ENCODE assay signal across 18 cellular contexts in the genomic region with DNA sequence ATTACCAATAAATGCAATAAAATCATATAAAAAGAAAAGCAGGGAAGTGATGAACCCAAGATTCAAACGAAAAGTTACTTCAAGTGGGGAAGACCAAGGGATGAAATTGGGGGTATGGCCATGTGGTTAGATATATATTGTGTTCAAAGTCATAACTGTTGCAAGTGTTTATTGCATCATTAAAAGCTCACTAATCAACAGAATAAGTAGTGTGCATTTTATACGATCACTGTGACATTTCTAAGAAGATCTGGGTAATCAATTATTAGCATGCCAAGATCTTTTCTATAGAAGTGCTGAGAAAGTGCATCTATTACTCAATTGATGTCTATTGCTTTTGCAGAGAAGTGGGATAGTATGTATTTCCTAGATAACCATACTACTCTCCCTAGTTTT. TPM values are rescaled to one million over a fixed set of nuclear protein-coding genes. Genes with fewer than 3 reads are reported as not detected.
A peak's percentile ranks its signal among the peaks of the same experiment; 100 is the strongest.
DNase-seq lines count a peak whose midpoint lies in the region; ATAC-seq, FAIRE-seq and TF ChIP-seq lines count a peak whose summit lies in the region.
"Had no signal": no experiment of that assay in that cellular context is flagged by ENCODE, and none has a peak within 500 bp of the region (broad histone marks: within the 10 kb centered on the region; RNA-seq: fewer than 3 reads in every experiment).

No MANE protein-coding gene starts in this region.

- no peak overlapping the region for H2AFZ ChIP-seq in HepG2 (ENCODE audit: low read length)
- no peak overlapping the region for H2AFZ ChIP-seq in astrocyte (ENCODE audit: low read depth, low read length)
- no peak overlapping the region for H2AFZ ChIP-seq in hepatocyte

- POLR2A ChIA-PET in HepG2 (lab: Yijun Ruan, JAX): interaction anchor here (0.7 to 3.4 kb wide), 4 partner anchors 8 to 54 kb away, joined by 3 to 23 read pairs (median 4); a partner anchor contains a TSS

- peak overlapping the region; percentile 26 for H3K4me2 ChIP-seq in HepG2 (ENCODE audit: low read depth, low read length)
- peak overlapping the region; percentile 57 for H3K4me2 ChIP-seq in astrocyte (ENCODE audit: low read length)
- peak overlapping the region; percentile 19 for H3K4me2 ChIP-seq in hepatocyte
- H3K4me2 ChIP-seq: BLaER1 had no signal

- TF ChIP-seq EP300 in HepG2 (IDR thresholded peaks at IDR 0.05; ENCODE audit: low read depth in 2 of 2, low read length in 2 of 2): no peak
- no peak for TF ChIP-seq EP300 in HepG2 (CRISPR knock-in tag; IDR thresholded peaks at IDR 0.05; ENCODE audit: borderline replicate concordance)

- DNase-seq in HepG2 (ENCODE audit: low spot score) (no peak), right lobe of liver (no peak), astrocyte (ENCODE audit: low read depth) (no peak), hepatocyte (ENCODE audit: low spot score) (no peak), type B pancreatic cell (ENCODE audit: extremely low spot score, unreplicated experiment) (no peak), SW 1271 (lab: John Stamatoyannopoulos, UW) (no peak), NCI-H748 treated with DMSO at 0.1 percent for 48 hours (lab: John Stamatoyannopoulos, UW) (no peak)
- no peak for DNase-seq in effector memory CD4-positive, alpha-beta T cell
- DNase-seq: 8988T; CD4-positive, alpha-beta memory T cell; DMS153; DMS79; GDM1; H9 had no signal

- H3K9me3 Mint-ChIP-seq in astrocyte (ENCODE audit: unreplicated experiment) (peaks cover 1% of the 10 kb centered on the region), type B pancreatic cell (peaks cover 4% of the 10 kb centered on the region)
- H3K9me3 Mint-ChIP-seq: CD4-positive, alpha-beta memory T cell; H9 had no signal

- H3K36me3 ChIP-seq in HepG2 (replicated peaks in 1 of 2; ENCODE audit: control insufficient read depth in 1 of 2, insufficient read depth in 2 of 2, low read length in 2 of 2): peaks cover 10 to 35% of the 10 kb centered on the region in 2 experiments
- H3K36me3 ChIP-seq in right lobe of liver: no peaks in the 10 kb centered on the region
- no peaks in the 10 kb centered on the region for H3K36me3 ChIP-seq in astrocyte (ENCODE audit: insufficient read depth, low read length)
- H3K36me3 ChIP-seq in hepatocyte (replicated peaks; ENCODE audit: insufficient read depth, low read depth): no peaks in the 10 kb centered on the region
- no peaks in the 10 kb centered on the region for H3K36me3 ChIP-seq in effector memory CD4-positive, alpha-beta T cell (ENCODE audit: control insufficient read depth, insufficient read depth, low read length)
- H3K36me3 ChIP-seq: BLaER1 had no signal

- peaks cover 69% of the 10 kb centered on the region for H3K4me1 ChIP-seq in HepG2 (ENCODE audit: insufficient read depth, low read length)
- H3K4me1 ChIP-seq in right lobe of liver: no peaks in the 10 kb centered on the region
- H3K4me1 ChIP-seq in astrocyte (ENCODE audit: insufficient read depth, low read length): peaks cover 9% of the 10 kb centered on the region
- peaks cover 16% of the 10 kb centered on the region for H3K4me1 ChIP-seq in hepatocyte (ENCODE audit: insufficient read depth)
- no peaks in the 10 kb centered on the region for H3K4me1 ChIP-seq in effector memory CD4-positive, alpha-beta T cell (ENCODE audit: control insufficient read depth, insufficient read depth, low read length, poor library complexity, severe bottlenecking)
- H3K4me1 ChIP-seq: BLaER1 had no signal

- intact Hi-C loops in HepG2 (cut with micrococcal nuclease; ENCODE audit: unreplicated experiment): loop anchor here (1.0 to 5.0 kb wide), 3 partner anchors 9 to 69 kb away; no protein-coding TSS in a partner anchor
- intact Hi-C loops in right lobe of liver (cut with DNase I): no loop called here

- H3K27ac ChIP-seq in HepG2 (ENCODE audit: extremely low read length, insufficient read depth, low read length) (peak overlapping the region; percentile 50), right lobe of liver (no peak overlapping the region), astrocyte (ENCODE audit: low read depth, low read length) (no peak overlapping the region), hepatocyte (peak overlapping the region; percentile 35)
- H3K27ac ChIP-seq in effector memory CD4-positive, alpha-beta T cell (ENCODE audit: insufficient read depth, low read length, poor library complexity, severe bottlenecking): no peak overlapping the region
- H3K27ac ChIP-seq: BLaER1 had no signal

- H3K9me2 ChIP-seq in hepatocyte (replicated peaks; ENCODE audit: insufficient read depth): no peaks in the 10 kb centered on the region

- H3K27me3 Mint-ChIP-seq in astrocyte (ENCODE audit: low read depth, unreplicated experiment) (no peaks in the 10 kb centered on the region), type B pancreatic cell (no peaks in the 10 kb centered on the region)

- H3K9me3 ChIP-seq in HepG2 (ENCODE audit: low read length) (no peaks in the 10 kb centered on the region), right lobe of liver (no peaks in the 10 kb centered on the region), astrocyte (ENCODE audit: insufficient read depth, low read depth, low read length) (no peaks in the 10 kb centered on the region), hepatocyte (ENCODE audit: low read depth) (no peaks in the 10 kb centered on the region)
- H3K9me3 ChIP-seq in effector memory CD4-positive, alpha-beta T cell (ENCODE audit: control insufficient read depth, low read length): no peaks in the 10 kb centered on the region
- H3K9me3 ChIP-seq: BLaER1 had no signal

- H3K4me3 Mint-ChIP-seq in astrocyte (ENCODE audit: unreplicated experiment) (no peak overlapping the region), type B pancreatic cell (no peak overlapping the region)
- H3K4me3 Mint-ChIP-seq: CD14-positive monocyte; CD4-positive, alpha-beta memory T cell; H9 had no signal

- TF ChIP-seq CTCF in HepG2 (CRISPR knock-in tag; IDR thresholded peaks at IDR 0.05) (no peak), right lobe of liver (IDR thresholded peaks at IDR 0.05) (no peak), astrocyte (IDR thresholded peaks at IDR 0.05; ENCODE audit: insufficient read depth, low read depth, low read length) (no peak), hepatocyte (IDR thresholded peaks at IDR 0.05; ENCODE audit: poor library complexity) (no peak), type B pancreatic cell (conservative IDR thresholded peaks at IDR 0.05) (no peak)

- FAIRE-seq in HepG2 (lab: Jason Lieb, UNC) (no peak), astrocyte (lab: Jason Lieb, UNC) (no peak)
- FAIRE-seq: GM12892, H1 had no signal

- H3K27me3 ChIP-seq in HepG2 (ENCODE audit: control insufficient read depth in 1 of 2, insufficient read depth in 2 of 2, low read length in 2 of 2) (no peaks in the 10 kb centered on the region), right lobe of liver (no peaks in the 10 kb centered on the region), astrocyte (ENCODE audit: insufficient read depth, low read length) (no peaks in the 10 kb centered on the region), hepatocyte (no peaks in the 10 kb centered on the region)
- H3K27me3 ChIP-seq in effector memory CD4-positive, alpha-beta T cell (replicated peaks; ENCODE audit: control insufficient read depth, insufficient read depth, low read length, poor library complexity, severe bottlenecking): no peaks in the 10 kb centered on the region
- H3K27me3 ChIP-seq: BLaER1 had no signal

- peaks cover 31% of the 10 kb centered on the region for H3K79me2 ChIP-seq in HepG2 (ENCODE audit: insufficient read depth, low read length)
- H3K79me2 ChIP-seq in astrocyte (ENCODE audit: insufficient read depth, low read length): no peaks in the 10 kb centered on the region
- no peaks in the 10 kb centered on the region for H3K79me2 ChIP-seq in hepatocyte

- peak overlapping the region; percentile 6; the same call in 1 of the 2 replicates for H3K9ac ChIP-seq in HepG2 (ENCODE audit: insufficient read depth, low read depth, low read length)
- no peak overlapping the region for H3K9ac ChIP-seq in astrocyte (ENCODE audit: low read length)
- H3K9ac ChIP-seq: BLaER1 had no signal

- WGBS in HepG2 (ENCODE audit: low lambda C conversion rate): 94% methylated on average over 2 of the region's 2 CpGs
- WGBS in right lobe of liver (ENCODE audit: insufficient coverage, low coverage, low lambda C conversion rate, missing lambda C conversion rate): 100% methylated on average over 2 of the region's 2 CpGs
- WGBS in hepatocyte (ENCODE audit: low lambda C conversion rate, missing lambda C conversion rate): 90% methylated on average over 2 of the region's 2 CpGs

- H4K20me1 ChIP-seq in HepG2 (ENCODE audit: insufficient read depth, low read length) (no peaks in the 10 kb centered on the region), astrocyte (ENCODE audit: insufficient read depth, low read length) (no peaks in the 10 kb centered on the region), hepatocyte (ENCODE audit: insufficient read depth, poor library complexity, severe bottlenecking) (no peaks in the 10 kb centered on the region)
- H4K20me1 ChIP-seq: BLaER1 had no signal

- H3K4me1 Mint-ChIP-seq in astrocyte (ENCODE audit: low read depth, unreplicated experiment) (peaks cover 12% of the 10 kb centered on the region), type B pancreatic cell (ENCODE audit: unreplicated experiment) (peaks cover 22% of the 10 kb centered on the region)
- H3K4me1 Mint-ChIP-seq: CD14-positive monocyte; CD4-positive, alpha-beta memory T cell had no signal

- no peak for TF ChIP-seq RAD21 in HepG2 (CRISPR knock-in tag; IDR thresholded peaks at IDR 0.05)

- CTCF ChIA-PET in HepG2 (lab: Yijun Ruan, JAX; ENCODE audit: low intra/inter-chr PET ratio, low total read pairs): no interaction called here

- ATAC-seq in HepG2: no peak
- no peak for ATAC-seq in right lobe of liver

- TF ChIP-seq POLR2A in HepG2 (IDR thresholded peaks at IDR 0.05; ENCODE audit: insufficient read depth in 1 of 2, low read depth in 2 of 2, low read length in 2 of 2) (no peak), right lobe of liver (IDR thresholded peaks at IDR 0.05) (no peak)

- H3K36me3 Mint-ChIP-seq in astrocyte (ENCODE audit: low read depth, unreplicated experiment): no peaks in the 10 kb centered on the region
- H3K36me3 Mint-ChIP-seq in type B pancreatic cell: no peaks in the 10 kb centered on the region
- H3K36me3 Mint-ChIP-seq: CD14-positive monocyte; CD4-positive, alpha-beta memory T cell had no signal

- in situ Hi-C loops in HepG2 (cut with HindIII; ENCODE audit: extremely low pct_ligation_motif_present, low pct_unique_long_range_greater_than_20kb): loop anchor here (10.0 kb wide), 1 partner anchor 49 kb away; a partner anchor contains a TSS

- H3K4me3 ChIP-seq in HepG2 (replicated peaks in 1 of 3; ENCODE audit: insufficient read depth in 1 of 3, low read depth in 2 of 3, low read length in 3 of 3) (no peak overlapping the region; a peak in 1 of 6 replicates), right lobe of liver (no peak overlapping the region), astrocyte (ENCODE audit: insufficient read depth, low read depth, low read length) (no peak overlapping the region), hepatocyte (no peak overlapping the region)
- no peak overlapping the region for H3K4me3 ChIP-seq in effector memory CD4-positive, alpha-beta T cell (ENCODE audit: insufficient read depth, low read depth, low read length, poor library complexity, severe bottlenecking)
- H3K4me3 ChIP-seq: BLaER1 had no signal

- BruUV-seq in HepG2 (replicated peaks; lab: Mats Ljungman, UMichigan): no TSS peak

- H3K27ac Mint-ChIP-seq in astrocyte (ENCODE audit: unreplicated experiment) (no peak overlapping the region), type B pancreatic cell (peak overlapping the region; percentile 71)
- H3K27ac Mint-ChIP-seq: CD14-positive monocyte; CD4-positive, alpha-beta memory T cell; H9 had no signal

RNA-seq across cellular contexts. Expression of a gene that starts 52.9 kb away (rescaled TPM):
- total RNA-seq in HepG2 (2016; rRNA removed; fragmentation: Illumina TruSeq; extraction: Trizol): 63.2 and 103 TPM in 2 replicates
- 11.8 and 12.1 TPM in 2 replicates for total RNA-seq in HepG2 (2016; cell fraction: cytosol; rRNA removed; fragmentation: Illumina TruSeq; extraction: Trizol; ENCODE audit: low read depth)
- total RNA-seq in HepG2 (2016; cell fraction: insoluble cytoplasmic fraction; rRNA removed; fragmentation: Illumina TruSeq; extraction: Trizol): 61.2 and 118 TPM in 2 replicates
- 28.5 and 29.9 TPM in 2 replicates for total RNA-seq in HepG2 (2016; cell fraction: membrane; rRNA removed; fragmentation: Illumina TruSeq; extraction: Trizol)
- total RNA-seq in HepG2 (2016; cell fraction: nucleus; rRNA removed; fragmentation: Illumina TruSeq; extraction: Trizol): 32.8 and 35.9 TPM in 2 replicates
- 62.8 and 95.9 TPM in 2 replicates for polyA plus RNA-seq in HepG2 (2011; rRNA removed)
- polyA plus RNA-seq in HepG2 (2011; cell fraction: cytosol; rRNA removed): 80.4 and 85.1 TPM in 2 replicates
- 12.7 TPM in 2 replicates for polyA plus RNA-seq in HepG2 (2011; cell fraction: nucleus; rRNA removed)
- polyA plus RNA-seq in HepG2 (2012): 72.6 and 115 TPM in 2 replicates
- 11.7 and 11.9 TPM in 2 replicates for polyA plus RNA-seq in HepG2 (2016; cell fraction: cytosol; fragmentation: Illumina TruSeq; extraction: Trizol; ENCODE audit: low read depth)
- 147 and 163 TPM in 2 replicates for polyA plus RNA-seq in HepG2 (2016; cell fraction: insoluble cytoplasmic fraction; fragmentation: Illumina TruSeq; extraction: Trizol; ENCODE audit: low read depth)
- polyA plus RNA-seq in HepG2 (2016; cell fraction: membrane; fragmentation: Illumina TruSeq; extraction: Trizol; ENCODE audit: low read depth): 29.7 TPM in 2 replicates
- polyA plus RNA-seq in HepG2 (2016; cell fraction: nucleus; fragmentation: Illumina TruSeq; extraction: Trizol; ENCODE audit: insufficient read depth, low read depth): 39.4 and 45.5 TPM in 2 replicates
- 83.5 TPM in 1 of 2 replicates, not detected in the other for polyA minus RNA-seq in HepG2 (2011; rRNA and poly(A)+ RNA removed; ENCODE audit: low replicate concordance)
- 44.0 and 47.1 TPM in 2 replicates for polyA minus RNA-seq in HepG2 (2011; cell fraction: cytosol; rRNA and poly(A)+ RNA removed)
- polyA minus RNA-seq in HepG2 (2011; cell fraction: nucleus; rRNA and poly(A)+ RNA removed): 39.8 and 52.0 TPM in 2 replicates
- 10 to 100 TPM in 1 of 6 experiments, 1 to 10 TPM in 5; 2.1 to 12.1 (median 4.3) TPM for total RNA-seq in right lobe of liver
- total RNA-seq in astrocyte: 0.61 and 2.4 TPM in 2 replicates
- 9.4 and 12.1 TPM in 2 replicates for total RNA-seq in hepatocyte
- 9.4 and 16.0 TPM in 2 replicates for polyA plus RNA-seq in hepatocyte
- 4.1 and 4.6 TPM in 2 replicates for total RNA-seq in type B pancreatic cell (ENCODE audit: low replicate concordance)
- total RNA-seq: CD4-positive, alpha-beta memory T cell had no signal
- polyA plus RNA-seq: CD14-positive monocyte; CD4-positive, alpha-beta memory T cell had no signal

Comparison
In these comparisons a context has a peak if more than half of its experiments do, and no peak if none do; other contexts are left out.
1. H3K27ac ChIP-seq: peak in HepG2 (single experiment) and hepatocyte (single experiment); none in right lobe of liver (0 of 3), astrocyte (single experiment) and effector memory CD4-positive, alpha-beta T cell (single experiment).
2. Peak in every context shown above with its lines, with median percentiles within 50 percentile points of each other: H3K4me2 ChIP-seq.